Comparison of ENCODE assay signal across 13 cellular contexts in the genomic region with DNA sequence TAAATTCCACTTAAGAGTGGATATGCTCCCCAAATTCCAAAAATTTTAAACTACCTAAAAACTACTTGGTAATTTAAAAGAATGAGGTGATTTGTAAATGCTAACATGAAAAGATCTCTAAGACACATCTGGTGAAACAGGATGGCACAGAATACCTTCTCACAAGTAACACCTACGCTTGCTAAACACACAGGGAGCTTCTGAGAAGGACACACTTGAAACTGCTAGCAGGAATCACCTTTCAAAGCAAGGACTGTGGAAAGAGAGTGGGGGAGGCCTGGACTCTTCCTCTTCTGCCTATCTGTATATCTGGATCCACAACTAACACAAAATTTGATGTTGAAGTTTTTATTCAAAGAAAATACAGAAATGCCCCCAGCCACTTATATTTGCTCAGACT. TPM values are rescaled to one million over a fixed set of nuclear protein-coding genes. Genes with fewer than 3 reads are reported as not detected.
DNase-seq lines count a peak whose midpoint lies in the region; ATAC-seq and TF ChIP-seq lines count a peak whose summit lies in the region.
"Had no signal": no experiment of that assay in that cellular context is flagged by ENCODE, and none has a peak within 500 bp of the region (broad histone marks: within the 10 kb centered on the region; RNA-seq: fewer than 3 reads in every experiment).

No MANE protein-coding gene starts in this region.

- H3K4me1 Mint-ChIP-seq in activated CD8-positive, alpha-beta T cell treated with anti-CD3 and anti-CD28 coated beads for 36 hours (ENCODE audit: low read depth) = peaks cover 84% of the 10 kb centered on the region
- peaks cover 79% of the 10 kb centered on the region for H3K4me1 Mint-ChIP-seq in activated CD8-positive, alpha-beta T cell treated with anti-CD3 and anti-CD28 coated beads, Interleukin-2, amount 10 ng/mL, durations not matched to agents 7 days and 5 days (ENCODE audit: low read depth)
- peaks cover 77% of the 10 kb centered on the region for H3K4me1 Mint-ChIP-seq in nephron progenitor cell
- H3K4me1 Mint-ChIP-seq in HFFc6 (ENCODE audit: low read depth) = peaks cover 6% of the 10 kb centered on the region

- no peak for DNase-seq in activated CD8-positive, alpha-beta T cell treated with anti-CD3 and anti-CD28 coated beads for 36 hours
- DNase-seq in activated CD8-positive, alpha-beta T cell treated with anti-CD3 and anti-CD28 coated beads, Interleukin-2, amount 10 ng/mL, durations not matched to agents 7 days and 5 days = no peak
- no peak for DNase-seq in activated naive CD4-positive, alpha-beta T cell treated with anti-CD3 and anti-CD28 coated beads, Interleukin-2, amount 50 U/mL, for 72 hours (ENCODE audit: low spot score in 2 of 2)
- DNase-seq in nephron progenitor cell = no peak
- DNase-seq in HFFc6 = no peak
- no peak for DNase-seq in A172 (ENCODE audit: low spot score)
- no peak for DNase-seq in RKO (ENCODE audit: low spot score)
- DNase-seq: GM23248, MG63, NCI-H2029, T-helper 9 cell had no signal

- no peaks in the 10 kb centered on the region for H3K9me3 Mint-ChIP-seq in activated CD8-positive, alpha-beta T cell treated with anti-CD3 and anti-CD28 coated beads for 36 hours
- H3K9me3 Mint-ChIP-seq in activated CD8-positive, alpha-beta T cell treated with anti-CD3 and anti-CD28 coated beads, Interleukin-2, amount 10 ng/mL, durations not matched to agents 7 days and 5 days (ENCODE audit: insufficient read depth) = no peaks in the 10 kb centered on the region
- no peaks in the 10 kb centered on the region for H3K9me3 Mint-ChIP-seq in activated naive CD4-positive, alpha-beta T cell treated with anti-CD3 and anti-CD28 coated beads, Interleukin-2, amount 50 U/mL, for 72 hours
- peaks cover 4% of the 10 kb centered on the region for H3K9me3 Mint-ChIP-seq in nephron progenitor cell
- no peaks in the 10 kb centered on the region for H3K9me3 Mint-ChIP-seq in HFFc6

- no peak overlapping the region for H3K27ac ChIP-seq in HEK293 (ENCODE audit: extremely low read depth, low read depth, low read length)
- H3K27ac ChIP-seq: GM23248, tibial nerve had no signal

- H3K36me3 Mint-ChIP-seq in activated CD8-positive, alpha-beta T cell treated with anti-CD3 and anti-CD28 coated beads for 36 hours (ENCODE audit: low read depth) = peaks cover 27% of the 10 kb centered on the region
- H3K36me3 Mint-ChIP-seq in activated CD8-positive, alpha-beta T cell treated with anti-CD3 and anti-CD28 coated beads, Interleukin-2, amount 10 ng/mL, durations not matched to agents 7 days and 5 days (ENCODE audit: low read depth) = peaks cover 35% of the 10 kb centered on the region
- peaks cover 0 to 11% of the 10 kb centered on the region in 2 donors for H3K36me3 Mint-ChIP-seq in activated naive CD4-positive, alpha-beta T cell treated with anti-CD3 and anti-CD28 coated beads, Interleukin-2, amount 50 U/mL, for 72 hours
- peaks cover 4% of the 10 kb centered on the region for H3K36me3 Mint-ChIP-seq in nephron progenitor cell (ENCODE audit: low read depth)
- H3K36me3 Mint-ChIP-seq in HFFc6 (ENCODE audit: low read depth) = no peaks in the 10 kb centered on the region

- no peak for TF ChIP-seq CTCF in activated CD8-positive, alpha-beta T cell treated with anti-CD3 and anti-CD28 coated beads for 36 hours (IDR thresholded peaks at IDR 0.05)
- TF ChIP-seq CTCF in HEK293 (tag by site-specific recombination; IDR thresholded peaks at IDR 0.05) (no peak), nephron progenitor cell (IDR thresholded peaks at IDR 0.05) (no peak), HFFc6 (IDR thresholded peaks at IDR 0.05) (no peak)

- intact Hi-C loops in activated CD8-positive, alpha-beta T cell treated with anti-CD3 and anti-CD28 coated beads for 36 hours (cut with micrococcal nuclease) = loop anchor here (5.0 kb wide), 1 partner anchor 48 kb away; no protein-coding TSS in a partner anchor

- H3K4me3 ChIP-seq in HEK293 (ENCODE audit: low read depth, low read length) = no peak overlapping the region
- H3K4me3 ChIP-seq: GM23248, MG63, tibial nerve had no signal

- H3K9me3 ChIP-seq in HEK293 (ENCODE audit: control insufficient read depth, insufficient read depth, low read depth, low read length) = no peaks in the 10 kb centered on the region
- H3K9me3 ChIP-seq: MG63, tibial nerve had no signal

- CTCF ChIA-PET in activated CD8-positive, alpha-beta T cell treated with anti-CD3 and anti-CD28 coated beads for 36 hours (lab: Charles Lee) = interaction anchor here (1.5 to 2.9 kb wide), 3 partner anchors 13 to 22 kb away, joined by 4 to 11 read pairs (median 10); no protein-coding TSS in a partner anchor
- CTCF ChIA-PET in activated CD8-positive, alpha-beta T cell treated with anti-CD3 and anti-CD28 coated beads, Interleukin-2, amount 10 ng/mL, durations not matched to agents 7 days and 5 days (lab: Charles Lee) = interaction anchor here (1.0 to 2.7 kb wide), 5 partner anchors 12 to 41 kb away, joined by 3 to 8 read pairs (median 4); no protein-coding TSS in a partner anchor
- CTCF ChIA-PET in HEK293 (lab: Yijun Ruan, JAX) = interaction anchor here (1.1 kb wide), 1 partner anchor 21 kb away, joined by 8 read pairs; no protein-coding TSS in a partner anchor

- POLR2A ChIA-PET in activated CD8-positive, alpha-beta T cell treated with anti-CD3 and anti-CD28 coated beads for 36 hours (lab: Charles Lee) = interaction anchor here (1.5 kb wide), 1 partner anchor 12 kb away, joined by 3 read pairs; no protein-coding TSS in a partner anchor
- POLR2A ChIA-PET in activated CD8-positive, alpha-beta T cell treated with anti-CD3 and anti-CD28 coated beads, Interleukin-2, amount 10 ng/mL, durations not matched to agents 7 days and 5 days (lab: Charles Lee) = interaction anchor here (0.7 kb wide), 1 partner anchor 21 kb away, joined by 3 read pairs; no protein-coding TSS in a partner anchor
- POLR2A ChIA-PET in HEK293 (lab: Yijun Ruan, JAX) = no interaction called here

- peaks cover 8% of the 10 kb centered on the region for H3K4me1 ChIP-seq in HEK293 (ENCODE audit: control insufficient read depth, insufficient read depth, low read length)

- peak overlapping the region; percentile 82 for H3K27ac Mint-ChIP-seq in activated CD8-positive, alpha-beta T cell treated with anti-CD3 and anti-CD28 coated beads for 36 hours
- H3K27ac Mint-ChIP-seq in activated CD8-positive, alpha-beta T cell treated with anti-CD3 and anti-CD28 coated beads, Interleukin-2, amount 10 ng/mL, durations not matched to agents 7 days and 5 days = no peak overlapping the region
- peak overlapping the region; percentile 55 to 87 for H3K27ac Mint-ChIP-seq in activated naive CD4-positive, alpha-beta T cell treated with anti-CD3 and anti-CD28 coated beads, Interleukin-2, amount 50 U/mL, for 72 hours
- peak overlapping the region; percentile 87 for H3K27ac Mint-ChIP-seq in nephron progenitor cell
- no peak overlapping the region for H3K27ac Mint-ChIP-seq in HFFc6

- no peaks in the 10 kb centered on the region for H3K36me3 ChIP-seq in HEK293 (ENCODE audit: control insufficient read depth in 2 of 2, insufficient read depth in 1 of 2, low read length in 2 of 2)
- H3K36me3 ChIP-seq: MG63, tibial nerve had no signal

- peak overlapping the region; percentile 28 for H3K4me3 Mint-ChIP-seq in activated CD8-positive, alpha-beta T cell treated with anti-CD3 and anti-CD28 coated beads for 36 hours
- no peak overlapping the region for H3K4me3 Mint-ChIP-seq in activated CD8-positive, alpha-beta T cell treated with anti-CD3 and anti-CD28 coated beads, Interleukin-2, amount 10 ng/mL, durations not matched to agents 7 days and 5 days
- H3K4me3 Mint-ChIP-seq in nephron progenitor cell (peak overlapping the region; percentile 31), HFFc6 (no peak overlapping the region)

- ATAC-seq in activated CD8-positive, alpha-beta T cell treated with anti-CD3 and anti-CD28 coated beads for 36 hours = peak; percentile 27
- ATAC-seq in activated CD8-positive, alpha-beta T cell treated with anti-CD3 and anti-CD28 coated beads, Interleukin-2, amount 10 ng/mL, durations not matched to agents 7 days and 5 days = no peak
- ATAC-seq in activated naive CD4-positive, alpha-beta T cell treated with anti-CD3 and anti-CD28 coated beads, Interleukin-2, amount 50 U/mL, for 72 hours = peak in 1 of 2 donors; percentile 17

- no peaks in the 10 kb centered on the region for H3K27me3 Mint-ChIP-seq in activated CD8-positive, alpha-beta T cell treated with anti-CD3 and anti-CD28 coated beads for 36 hours
- H3K27me3 Mint-ChIP-seq in activated CD8-positive, alpha-beta T cell treated with anti-CD3 and anti-CD28 coated beads, Interleukin-2, amount 10 ng/mL, durations not matched to agents 7 days and 5 days (ENCODE audit: low read depth) = no peaks in the 10 kb centered on the region
- H3K27me3 Mint-ChIP-seq in nephron progenitor cell (ENCODE audit: low read depth, poor library complexity) (no peaks in the 10 kb centered on the region), HFFc6 (ENCODE audit: insufficient read depth) (peaks cover 4% of the 10 kb centered on the region)

TF ChIP-seq in HEK293, 187 proteins besides CTCF, POLR2A, EP300 and RAD21 (continues in another document):
- no peak for TF ChIP-seq MEIS1 (CRISPR knock-in tag; IDR thresholded peaks at IDR 0.05; ENCODE audit: borderline replicate concordance)
- TF ChIP-seq, protein P1, sequence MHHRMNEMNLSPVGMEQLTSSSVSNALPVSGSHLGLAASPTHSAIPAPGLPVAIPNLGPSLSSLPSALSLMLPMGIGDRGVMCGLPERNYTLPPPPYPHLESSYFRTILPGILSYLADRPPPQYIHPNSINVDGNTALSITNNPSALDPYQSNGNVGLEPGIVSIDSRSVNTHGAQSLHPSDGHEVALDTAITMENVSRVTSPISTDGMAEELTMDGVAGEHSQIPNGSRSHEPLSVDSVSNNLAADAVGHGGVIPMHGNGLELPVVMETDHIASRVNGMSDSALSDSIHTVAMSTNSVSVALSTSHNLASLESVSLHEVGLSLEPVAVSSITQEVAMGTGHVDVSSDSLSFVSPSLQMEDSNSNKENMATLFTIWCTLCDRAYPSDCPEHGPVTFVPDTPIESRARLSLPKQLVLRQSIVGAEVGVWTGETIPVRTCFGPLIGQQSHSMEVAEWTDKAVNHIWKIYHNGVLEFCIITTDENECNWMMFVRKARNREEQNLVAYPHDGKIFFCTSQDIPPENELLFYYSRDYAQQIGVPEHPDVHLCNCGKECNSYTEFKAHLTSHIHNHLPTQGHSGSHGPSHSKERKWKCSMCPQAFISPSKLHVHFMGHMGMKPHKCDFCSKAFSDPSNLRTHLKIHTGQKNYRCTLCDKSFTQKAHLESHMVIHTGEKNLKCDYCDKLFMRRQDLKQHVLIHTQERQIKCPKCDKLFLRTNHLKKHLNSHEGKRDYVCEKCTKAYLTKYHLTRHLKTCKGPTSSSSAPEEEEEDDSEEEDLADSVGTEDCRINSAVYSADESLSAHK (tag by site-specific recombination; IDR thresholded peaks at IDR 0.05) = peak; percentile 98

RNA-seq across cellular contexts. Expression of a gene that starts 52.4 kb away (rescaled TPM):
- 10 to 100 TPM; 95.1 to 96.0 TPM for total RNA-seq in activated CD8-positive, alpha-beta T cell treated with anti-CD3 and anti-CD28 coated beads for 36 hours
- total RNA-seq in activated CD8-positive, alpha-beta T cell treated with anti-CD3 and anti-CD28 coated beads, Interleukin-2, amount 10 ng/mL, durations not matched to agents 7 days and 5 days = 100 to 1,000 TPM; 137 to 138 TPM
- total RNA-seq in activated naive CD4-positive, alpha-beta T cell treated with anti-CD3 and anti-CD28 coated beads, Interleukin-2, amount 50 U/mL, for 72 hours = 100 to 1,000 TPM in 1 of 2 donors, 10 to 100 TPM in 1; 82.6 to 148 TPM
- 10 to 100 TPM in 4 of 6 experiments, 1 to 10 TPM in 2; 7.7 to 15.3 (median 10.9) TPM for total RNA-seq in HFFc6 (2021; fragmentation: NEBNext Ultra II Directional; extraction: Animal tissue kit (Norgen Biotek cat#: 25700))
- 25.5 and 43.3 TPM in 2 replicates for total RNA-seq in A172 (2014; rRNA removed; shearing (Covaris generic))

Comparison
In these comparisons a context has a peak if more than half of its experiments do, and no peak if none do; other contexts are left out.
1. H3K27ac Mint-ChIP-seq: peak in activated CD8-positive, alpha-beta T cell treated with anti-CD3 and anti-CD28 coated beads for 36 hours (single experiment), activated naive CD4-positive, alpha-beta T cell treated with anti-CD3 and anti-CD28 coated beads, Interleukin-2, amount 50 U/mL, for 72 hours (2 of 2) and nephron progenitor cell (single experiment); none in activated CD8-positive, alpha-beta T cell treated with anti-CD3 and anti-CD28 coated beads, Interleukin-2, amount 10 ng/mL, durations not matched to agents 7 days and 5 days (single experiment) and HFFc6 (single experiment).
2. H3K4me3 Mint-ChIP-seq: peak in activated CD8-positive, alpha-beta T cell treated with anti-CD3 and anti-CD28 coated beads for 36 hours (single experiment) and nephron progenitor cell (single experiment); none in activated CD8-positive, alpha-beta T cell treated with anti-CD3 and anti-CD28 coated beads, Interleukin-2, amount 10 ng/mL, durations not matched to agents 7 days and 5 days (single experiment) and HFFc6 (single experiment).